In the genomic region with DNA sequence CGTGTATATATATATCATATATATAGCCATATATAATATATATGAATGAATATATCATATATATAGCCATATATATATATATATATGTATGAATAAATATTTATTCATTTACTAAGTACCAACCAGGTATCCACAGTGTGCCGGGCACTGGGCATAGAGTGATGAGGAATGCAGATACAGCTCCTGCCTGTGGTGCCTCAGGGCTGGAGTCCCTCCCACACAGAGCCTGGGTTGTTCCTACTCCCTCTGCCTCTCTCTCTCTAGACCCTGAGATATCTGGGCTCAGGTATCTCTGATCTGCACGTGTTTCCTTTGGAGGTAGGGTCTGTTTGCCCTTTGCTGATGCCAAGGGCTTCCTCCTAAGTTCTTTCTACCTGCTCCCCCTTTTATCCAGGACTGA, we compare ENCODE assay signal across 16 cellular contexts. TPM values are rescaled to one million over a fixed set of nuclear protein-coding genes. Genes with fewer than 3 reads are reported as not detected.
A peak's percentile ranks its signal among the peaks of the same experiment; 100 is the strongest.
DNase-seq lines count a peak whose midpoint lies in the region; FAIRE-seq and TF ChIP-seq lines count a peak whose summit lies in the region.
"Had no signal": no experiment of that assay in that cellular context is flagged by ENCODE, and none has a peak within 500 bp of the region (broad histone marks: within the 10 kb centered on the region; RNA-seq: fewer than 3 reads in every experiment).

No MANE protein-coding gene starts in this region.

- no peak overlapping the region for H2BK5ac ChIP-seq in H1 (ENCODE audit: low read depth, low read length)

- intact Hi-C loops in Calu3 (cut with micrococcal nuclease; ENCODE audit: unreplicated experiment): no loop called here
- intact Hi-C loops in prostate gland (cut with DNase I): no loop called here

- no peak overlapping the region for H3K14ac ChIP-seq in H1 (ENCODE audit: insufficient read length)

- H3K9me3 ChIP-seq in Karpas-422 (ENCODE audit: low read length) (no peaks in the 10 kb centered on the region), H1 (ENCODE audit: insufficient read depth in 2 of 2, low read depth in 1 of 2, low read length in 1 of 2) (no peaks in the 10 kb centered on the region), prostate gland (no peaks in the 10 kb centered on the region)
- H3K9me3 ChIP-seq: A549 had no signal

- peaks cover 8% of the 10 kb centered on the region for H3K4me1 ChIP-seq in Karpas-422 (ENCODE audit: low read length)
- H3K4me1 ChIP-seq in H1 (replicated peaks in 1 of 4; ENCODE audit: control insufficient read depth in 3 of 4, insufficient read depth in 4 of 4, low read length in 3 of 4): peaks cover 0 to 8% (median 3%) of the 10 kb centered on the region in 4 experiments; a peak in 6 of 7 replicates
- no peaks in the 10 kb centered on the region for H3K4me1 ChIP-seq in prostate gland (replicated peaks)
- H3K4me1 ChIP-seq: A549 had no signal

- 87% methylated on average over 3 of the region's 3 CpGs; no CpG with 5 or more reads in 1 of the 2 experiments for WGBS in H1 (ENCODE audit: extremely low coverage in 1 of 2, insufficient coverage in 1 of 2, insufficient read length in 1 of 2, insufficient replicate concordance in 2 of 2, low coverage in 1 of 2, low lambda C conversion rate in 2 of 2, missing lambda C conversion rate in 1 of 2), 2 experiments
- WGBS in prostate gland: 68% methylated on average over 3 of the region's 3 CpGs

- H3K9ac ChIP-seq in Karpas-422 (ENCODE audit: low read length) (peak overlapping the region; percentile 69; the same call in 1 of the 2 replicates), H1 (replicated peaks in 1 of 4; ENCODE audit: extremely low read depth in 1 of 4, low read depth in 3 of 4, low read length in 3 of 4) (no peak overlapping the region)

- no peak overlapping the region for H2AK5ac ChIP-seq in H1 (ENCODE audit: low read depth, low read length)

- H3K27me3 Mint-ChIP-seq in Calu3 (ENCODE audit: unreplicated experiment) (peaks cover 63% of the 10 kb centered on the region), nephron (ENCODE audit: low read depth) (peaks cover 81% of the 10 kb centered on the region)

- no TSS peak for BruUV-seq in Calu3 (replicated peaks; lab: Mats Ljungman, UMichigan)

- no peak overlapping the region for H3K4ac ChIP-seq in H1 (replicated peaks; ENCODE audit: insufficient read length, low read depth, low read length)

- H2AFZ ChIP-seq in Karpas-422 (ENCODE audit: low read length) (no peak overlapping the region), H1 (ENCODE audit: low read length) (no peak overlapping the region)

- no peak for DNase-seq in Calu3
- DNase-seq in Karpas-422: no peak
- no peak for DNase-seq in H1 (ENCODE audit: low read depth in 1 of 2, low spot score in 2 of 2)
- DNase-seq in prostate gland (ENCODE audit: low spot score): no peak
- DNase-seq in NCI-H1092 (lab: John Stamatoyannopoulos, UW): no peak
- no peak for DNase-seq in NCI-H1694 treated with DMSO at 0.1 percent for 48 hours (lab: John Stamatoyannopoulos, UW)
- DNase-seq: C1 segment of cervical spinal cord; NCI-H1417; NCI-H1930; NCI-H446; NK-92 treated with Interleukin-12 subunit alpha and Interleukin-12 subunit beta, amount 100 ng/mL, for 24 hours had no signal

- no peak overlapping the region for H2BK12ac ChIP-seq in H1 (ENCODE audit: low read depth, low read length)

- H3K9me3 Mint-ChIP-seq in Calu3 (ENCODE audit: low read depth, unreplicated experiment) (no peaks in the 10 kb centered on the region), nephron (peaks cover 5% of the 10 kb centered on the region)
- H3K9me3 Mint-ChIP-seq: H9 had no signal

- no peak for TF ChIP-seq EP300 in H1 (IDR thresholded peaks at IDR 0.05; ENCODE audit: borderline replicate concordance in 1 of 2, low read depth in 2 of 2, low read length in 2 of 2)

- no peak overlapping the region for H3K56ac ChIP-seq in H1 (replicated peaks; ENCODE audit: insufficient read length, low read depth, low read length)

- H3K79me2 ChIP-seq in Karpas-422 (ENCODE audit: low read length) (no peaks in the 10 kb centered on the region), H1 (ENCODE audit: control insufficient read depth in 1 of 2, insufficient read depth in 2 of 2, low read length in 2 of 2) (no peaks in the 10 kb centered on the region)

- H3K27me3 ChIP-seq in Karpas-422 (ENCODE audit: low read length): no peaks in the 10 kb centered on the region
- H3K27me3 ChIP-seq in H1 (replicated peaks in 1 of 4; ENCODE audit: control insufficient read depth in 3 of 4, extremely low read depth in 1 of 4, insufficient read depth in 3 of 4, low read length in 3 of 4): peaks cover 15 to 42% (median 36%) of the 10 kb centered on the region in 4 experiments
- H3K27me3 ChIP-seq in prostate gland (replicated peaks; ENCODE audit: insufficient read depth): no peaks in the 10 kb centered on the region

- peaks cover 8% of the 10 kb centered on the region; the same call in 1 of the 2 replicates for H3K23me2 ChIP-seq in H1 (ENCODE audit: low read depth, low read length)

- no peak for TF ChIP-seq CTCF in Calu3 (IDR thresholded peaks at IDR 0.05; ENCODE audit: unreplicated experiment)
- TF ChIP-seq CTCF in H1 (IDR thresholded peaks at IDR 0.05; ENCODE audit: control extremely low read depth in 1 of 3, insufficient read depth in 1 of 3, low read depth in 1 of 3, low read length in 3 of 3): no peak
- TF ChIP-seq CTCF in nephron (IDR thresholded peaks at IDR 0.05; ENCODE audit: unreplicated experiment in 3 of 3): no peak
- no peak for TF ChIP-seq CTCF in prostate gland (IDR thresholded peaks at IDR 0.05)

- H3K36me3 ChIP-seq in Karpas-422 (ENCODE audit: insufficient read depth, low read length) (no peaks in the 10 kb centered on the region), H1 (ENCODE audit: control insufficient read depth in 2 of 4, insufficient read depth in 4 of 4, low read length in 3 of 4) (peaks cover 0 to 2% (median 0%) of the 10 kb centered on the region in 4 experiments; a peak in 1 of 8 replicates), prostate gland (no peaks in the 10 kb centered on the region)

- H3K36me3 Mint-ChIP-seq in Calu3 (ENCODE audit: insufficient read depth, unreplicated experiment) (peaks cover 5% of the 10 kb centered on the region), nephron (ENCODE audit: low read depth) (no peaks in the 10 kb centered on the region)

- no peak for FAIRE-seq in H1 (lab: Jason Lieb, UNC)
- FAIRE-seq: A549 had no signal

- H3K4me1 Mint-ChIP-seq in Calu3 (ENCODE audit: low read depth, unreplicated experiment) (no peaks in the 10 kb centered on the region), nephron (no peaks in the 10 kb centered on the region)

- no peak overlapping the region for H3K23ac ChIP-seq in H1 (ENCODE audit: insufficient read length)

- CTCF ChIA-PET in Calu3 (lab: Charles Lee): no interaction called here
- CTCF ChIA-PET in H1 (lab: Charles Lee; ENCODE audit: partially characterized antibody): no interaction called here

- TF ChIP-seq POLR2A in H1 (IDR thresholded peaks at IDR 0.05; ENCODE audit: control extremely low read depth in 1 of 2, low read depth in 2 of 2, low read length in 2 of 2): no peak
- TF ChIP-seq POLR2A in prostate gland (IDR thresholded peaks at IDR 0.05): no peak

- no peaks in the 10 kb centered on the region for H3K9me2 ChIP-seq in Karpas-422 (replicated peaks; ENCODE audit: insufficient read depth, low read length)

- H4K20me1 ChIP-seq in Karpas-422 (ENCODE audit: insufficient read depth, low read depth, low read length) (peaks cover 5% of the 10 kb centered on the region; the same call in 1 of the 2 replicates), H1 (replicated peaks in 1 of 2; ENCODE audit: control insufficient read depth in 1 of 2, insufficient read depth in 2 of 2, low read length in 2 of 2) (no peaks in the 10 kb centered on the region)

- TF ChIP-seq RAD21 in H1 (IDR thresholded peaks at IDR 0.05 in 1 of 2, conservative IDR thresholded peaks at IDR 0.05 in 1 of 2; ENCODE audit: low read depth in 2 of 2, low read length in 2 of 2): no peak

- no peak overlapping the region for H2BK20ac ChIP-seq in H1 (ENCODE audit: low read length)

- peak overlapping the region; percentile 75; the same call in 1 of the 2 replicates for H3K4me3 ChIP-seq in Karpas-422 (ENCODE audit: low read length)
- H3K4me3 ChIP-seq in H1 (ENCODE audit: extremely low read depth in 1 of 4, insufficient read depth in 2 of 4, low read depth in 3 of 4, low read length in 4 of 4): no peak overlapping the region
- no peak overlapping the region for H3K4me3 ChIP-seq in prostate gland

- no peak overlapping the region for H2BK120ac ChIP-seq in H1 (replicated peaks; ENCODE audit: low read depth, low read length)

- H4K5ac ChIP-seq in H1 (ENCODE audit: insufficient read length, low read depth, low read length): no peak overlapping the region

- H3K4me3 Mint-ChIP-seq in Calu3 (ENCODE audit: low read depth, unreplicated experiment) (peak overlapping the region; percentile 77), nephron (peak overlapping the region; percentile 90 to 93 (median 92))

- H3K4me2 ChIP-seq in Karpas-422 (ENCODE audit: low read depth, low read length, poor library complexity, severe bottlenecking): peak overlapping the region; percentile 75
- peak overlapping the region in 1 of 2 experiments; percentile 65; a peak in 2 of 4 replicates for H3K4me2 ChIP-seq in H1 (ENCODE audit: insufficient read depth in 1 of 2, low read depth in 2 of 2, low read length in 2 of 2)

- no peaks in the 10 kb centered on the region for H3K79me1 ChIP-seq in H1 (ENCODE audit: low read depth, low read length)

- POLR2A ChIA-PET in H1 (lab: Charles Lee; ENCODE audit: partially characterized antibody): interaction anchor here (1.2 kb wide), 1 partner anchor 138 kb away, joined by 3 read pairs; no protein-coding TSS in a partner anchor

- H3K27ac ChIP-seq in Karpas-422 (ENCODE audit: low read length) (no peak overlapping the region), H1 (ENCODE audit: low read depth, low read length) (no peak overlapping the region), prostate gland (no peak overlapping the region)
- H3K27ac ChIP-seq: A549, RWPE1 had no signal

- no peak overlapping the region for H4K91ac ChIP-seq in H1 (replicated peaks; ENCODE audit: insufficient read length, low read length)

- H4K8ac ChIP-seq in H1 (ENCODE audit: extremely low read depth, insufficient read depth, low read length): no peak overlapping the region

- H3K18ac ChIP-seq in H1 (ENCODE audit: extremely low read depth, low read length): no peak overlapping the region

- H2BK15ac ChIP-seq in H1 (ENCODE audit: low read length): 0 out of 2 replicates have a peak overlapping the region, but pooled peaks have one; percentile 77

- H3K27ac Mint-ChIP-seq in Calu3 (ENCODE audit: unreplicated experiment) (no peak overlapping the region), nephron (no peak overlapping the region)
- H3K27ac Mint-ChIP-seq: H9 had no signal

RNA-seq across cellular contexts. Expression of a gene that starts 1.4 kb away (rescaled TPM):
- not detected in 2 replicates for total RNA-seq in Calu3 (2022)
- 6.7 and 9.7 TPM in 2 replicates for total RNA-seq in Karpas-422 (2014; rRNA removed; shearing (Covaris generic); ENCODE audit: low replicate concordance)
- not detected in 2 replicates for total RNA-seq in H1 (2021; fragmentation: NEBNext Ultra II Directional; extraction: Animal tissue kit (Norgen Biotek cat#: 25700))
- polyA plus RNA-seq in H1 (2011; rRNA removed): 0.27 and 0.30 TPM in 2 replicates
- 0.09 TPM for polyA plus RNA-seq in H1 (2011; cell fraction: cytosol; rRNA removed)
- polyA plus RNA-seq in H1 (2011; cell fraction: nucleus; rRNA removed): 0.58 TPM
- polyA plus RNA-seq in H1 (2012, experiment 1 of 2): 0.14 TPM in 1 of 4 replicates, not detected in the others
- 0.24 TPM for polyA plus RNA-seq in H1 (2012, experiment 2 of 2)
- polyA plus RNA-seq in H1 (2013, experiment 1 of 2): 0.04 TPM
- polyA plus RNA-seq in H1 (2013, experiment 2 of 2): 0.20 TPM
- 0.71 TPM in 1 of 2 replicates, not detected in the other for polyA minus RNA-seq in H1 (2011; rRNA and poly(A)+ RNA removed)
- not detected for polyA minus RNA-seq in H1 (2011; cell fraction: cytosol; rRNA and poly(A)+ RNA removed)
- polyA minus RNA-seq in H1 (2011; cell fraction: nucleus; rRNA and poly(A)+ RNA removed): not detected
- total RNA-seq in prostate gland: 10 to 100 TPM in 1 of 2 donors, under 1 TPM in 1; 0.27 to 61.3 TPM
- total RNA-seq: H9, HT-29 had no signal
- polyA plus RNA-seq: A549 had no signal
